Comparison of ENCODE assay signal across 8 cellular contexts in genomic region chr9:132169672-132170392, GRCh38. TPM values are rescaled to one million over a fixed set of nuclear protein-coding genes. Genes with fewer than 3 reads are reported as not detected.
A peak's percentile ranks its signal among the peaks of the same experiment; 100 is the strongest.
DNase-seq lines count a peak whose midpoint lies in the region; ATAC-seq and TF ChIP-seq lines count a peak whose summit lies in the region.

No MANE protein-coding gene starts in this region.

- H3K9me3 ChIP-seq in RWPE2 (ENCODE audit: severe bottlenecking): no peaks in the 10 kb centered on the region
- no peaks in the 10 kb centered on the region for H3K9me3 ChIP-seq in gastroesophageal sphincter
- H3K9me3 ChIP-seq in prostate gland: no peaks in the 10 kb centered on the region

- peaks cover 31 to 44% (median 35%) of the 10 kb centered on the region in 3 donors for H3K27me3 Mint-ChIP-seq in CD14-positive monocyte (ENCODE audit: low read depth in 3 of 3)
- H3K27me3 Mint-ChIP-seq in activated T-helper 17 cell treated with anti-CD3 and anti-CD28 coated beads, Interleukin-2, amount 50 U/mL, for 72 hours: peaks cover 29% of the 10 kb centered on the region

- H3K4me3 ChIP-seq in RWPE2 (ENCODE audit: severe bottlenecking): no peak overlapping the region
- H3K4me3 ChIP-seq in gastroesophageal sphincter: no peak overlapping the region
- H3K4me3 ChIP-seq in prostate gland: no peak overlapping the region

- no peak overlapping the region for H3K4me3 Mint-ChIP-seq in CD14-positive monocyte
- no peak overlapping the region for H3K4me3 Mint-ChIP-seq in activated T-helper 17 cell treated with anti-CD3 and anti-CD28 coated beads, Interleukin-2, amount 50 U/mL, for 72 hours

- H3K9me3 Mint-ChIP-seq in CD14-positive monocyte: peaks cover 0 to 5% (median under 1%) of the 10 kb centered on the region in 7 donors
- no peaks in the 10 kb centered on the region for H3K9me3 Mint-ChIP-seq in activated T-helper 17 cell treated with anti-CD3 and anti-CD28 coated beads, Interleukin-2, amount 50 U/mL, for 72 hours

- TF ChIP-seq EP300 in gastroesophageal sphincter (IDR thresholded peaks at IDR 0.05): no peak

- H3K4me1 Mint-ChIP-seq in CD14-positive monocyte: peaks cover under 1% of the 10 kb centered on the region
- no peaks in the 10 kb centered on the region for H3K4me1 Mint-ChIP-seq in activated T-helper 17 cell treated with anti-CD3 and anti-CD28 coated beads, Interleukin-2, amount 50 U/mL, for 72 hours

- H3K36me3 Mint-ChIP-seq in CD14-positive monocyte: peaks cover under 1 to 5% of the 10 kb centered on the region in 2 donors
- H3K36me3 Mint-ChIP-seq in activated T-helper 17 cell treated with anti-CD3 and anti-CD28 coated beads, Interleukin-2, amount 50 U/mL, for 72 hours (ENCODE audit: low read depth): no peaks in the 10 kb centered on the region

- TF ChIP-seq CTCF in CD14-positive monocyte (IDR thresholded peaks at IDR 0.05) (peak; percentile 97), RWPE2 (IDR thresholded peaks at IDR 0.05; ENCODE audit: poor library complexity, severe bottlenecking) (peak; percentile 67), gastroesophageal sphincter (IDR thresholded peaks at IDR 0.05) (peak in 3 of 4 experiments; percentile 60 to 89 (median 68)), prostate gland (IDR thresholded peaks at IDR 0.05) (peak; percentile 56 to 89 (median 72))

- peak; percentile 50; the same call in 1 of the 3 replicates for ATAC-seq in RWPE2 (ENCODE audit: low read depth)
- ATAC-seq in activated T-helper 17 cell treated with anti-CD3 and anti-CD28 coated beads, Interleukin-2, amount 50 U/mL, for 72 hours (replicated peaks): peak; percentile 67
- ATAC-seq in gastroesophageal sphincter: no peak
- ATAC-seq in HG02610 (IDR thresholded peaks at IDR 0.05; ENCODE audit: unreplicated experiment): no peak
- ATAC-seq in GM19395 (IDR thresholded peaks at IDR 0.05; ENCODE audit: unreplicated experiment): no peak

- no peak overlapping the region for H3K27ac Mint-ChIP-seq in CD14-positive monocyte
- no peak overlapping the region for H3K27ac Mint-ChIP-seq in activated T-helper 17 cell treated with anti-CD3 and anti-CD28 coated beads, Interleukin-2, amount 50 U/mL, for 72 hours

- DNase-seq in CD14-positive monocyte (ENCODE audit: low spot score) (no peak), HK-2 (ENCODE audit: unreplicated experiment) (peak; percentile 54), RWPE2 (ENCODE audit: low spot score) (no peak), prostate gland (ENCODE audit: low spot score) (peak; percentile 42)

- H3K27ac ChIP-seq in RWPE2 (ENCODE audit: poor library complexity, severe bottlenecking): no peak overlapping the region
- no peak overlapping the region for H3K27ac ChIP-seq in gastroesophageal sphincter
- no peak overlapping the region for H3K27ac ChIP-seq in prostate gland

- peaks cover 56% of the 10 kb centered on the region for H3K27me3 ChIP-seq in RWPE2 (ENCODE audit: insufficient read depth, poor library complexity, severe bottlenecking)
- H3K27me3 ChIP-seq in gastroesophageal sphincter: peaks cover 70% of the 10 kb centered on the region
- no peaks in the 10 kb centered on the region for H3K27me3 ChIP-seq in prostate gland (replicated peaks; ENCODE audit: insufficient read depth)

- H3K4me1 ChIP-seq in RWPE2 (ENCODE audit: insufficient read depth, poor library complexity, severe bottlenecking) (no peaks in the 10 kb centered on the region), gastroesophageal sphincter (peaks cover 0 to 12% (median 0%) of the 10 kb centered on the region in 3 donors), prostate gland (replicated peaks) (peaks cover 8% of the 10 kb centered on the region)

- TF ChIP-seq POLR2A in gastroesophageal sphincter (IDR thresholded peaks at IDR 0.05): no peak
- no peak for TF ChIP-seq POLR2A in prostate gland (IDR thresholded peaks at IDR 0.05)

- no peaks in the 10 kb centered on the region for H3K36me3 ChIP-seq in RWPE2 (ENCODE audit: low read depth)
- no peaks in the 10 kb centered on the region for H3K36me3 ChIP-seq in gastroesophageal sphincter
- H3K36me3 ChIP-seq in prostate gland: no peaks in the 10 kb centered on the region

- WGBS in gastroesophageal sphincter (ENCODE audit: low coverage in 1 of 2), 2 donors: 22 to 63% methylated on average over 1 to 6 of the region's 26 CpGs
- 52% methylated on average over 26 of the region's 26 CpGs for WGBS in prostate gland

- intact Hi-C loops in CD14-positive monocyte (cut with micrococcal nuclease): loop anchor here (1.0 to 2.0 kb wide), 2 partner anchors 66 to 67 kb away; no protein-coding TSS in a partner anchor
- intact Hi-C loops in prostate gland (cut with DNase I): loop anchor here (5.0 kb wide), 1 partner anchor 67 kb away; no protein-coding TSS in a partner anchor

RNA-seq across cellular contexts. Expression of gene NTNG2, which starts 8.0 kb away (rescaled TPM):
- polyA plus RNA-seq in CD14-positive monocyte: 1 to 10 TPM; 2.1 to 5.0 TPM
- 1 to 10 TPM in 1 of 2 donors, under 1 TPM in 1; 0.82 to 2.2 TPM for total RNA-seq in activated T-helper 17 cell treated with anti-CD3 and anti-CD28 coated beads, Interleukin-2, amount 50 U/mL, for 72 hours
- total RNA-seq in gastroesophageal sphincter (1 to 10 TPM in 3 of 4 donors, under 1 TPM in 1; 0.81 to 1.6 (median 1.3) TPM), prostate gland (10 to 100 TPM; 12.7 to 37.4 TPM)

Comparison
In these comparisons a context has a peak if more than half of its experiments do, and no peak if none do; other contexts are left out.
1. DNase-seq: peak in HK-2 (single experiment) and prostate gland (single experiment); none in CD14-positive monocyte (single experiment) and RWPE2 (single experiment).
2. ATAC-seq: peak in RWPE2 (single experiment) and activated T-helper 17 cell treated with anti-CD3 and anti-CD28 coated beads, Interleukin-2, amount 50 U/mL, for 72 hours (single experiment); none in gastroesophageal sphincter (single experiment), HG02610 (single experiment) and GM19395 (single experiment).
3. RNA of gene NTNG2, which starts 8.0 kb away (total RNA-seq): 12.7 to 37.4 TPM in prostate gland; 0.82 to 2.2 TPM in activated T-helper 17 cell treated with anti-CD3 and anti-CD28 coated beads, Interleukin-2, amount 50 U/mL, for 72 hours and 0.81 to 1.6 TPM in gastroesophageal sphincter; every median in the first group is over 4 times any median in the second.
4. Peak in every context shown above with its lines, with median percentiles within 50 percentile points of each other: CTCF ChIP-seq.